16 cellular contexts compared by ENCODE assay signal in the genomic region with DNA sequence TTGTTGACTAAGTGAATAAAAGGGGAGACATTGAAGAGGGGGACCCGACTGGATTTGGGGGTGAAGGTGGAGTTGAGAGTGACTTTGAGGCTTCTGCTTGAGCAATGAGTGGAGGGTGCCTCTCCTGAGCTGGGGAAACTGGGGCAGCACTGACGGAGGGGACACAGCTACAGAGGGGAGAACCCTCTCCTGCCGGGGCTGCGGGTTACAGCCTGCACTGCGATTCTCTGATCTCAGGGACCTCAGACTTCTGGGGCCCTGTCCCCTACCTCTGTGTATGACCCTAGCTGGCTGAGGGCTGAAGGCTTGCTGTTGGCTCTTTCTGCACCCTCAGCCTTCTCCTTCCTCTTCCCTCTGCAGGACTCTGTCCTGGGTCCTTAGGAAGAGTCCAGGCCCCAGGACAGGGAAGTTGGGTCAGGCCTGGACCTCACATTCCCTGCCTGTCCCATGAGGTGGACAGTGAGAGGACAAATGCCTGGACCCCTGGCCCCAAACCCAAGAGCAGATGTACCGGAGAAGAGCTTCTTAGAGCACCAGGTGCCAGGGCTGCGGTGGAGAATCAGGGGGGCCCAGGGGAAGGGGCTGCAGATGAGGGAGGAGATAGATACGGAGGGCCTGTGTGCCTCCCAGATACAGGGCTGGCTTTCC. TPM values are rescaled to one million over a fixed set of nuclear protein-coding genes. Genes with fewer than 3 reads are reported as not detected.
DNase-seq lines count a peak whose midpoint lies in the region; ATAC-seq and TF ChIP-seq lines count a peak whose summit lies in the region.
"Had no signal": no experiment of that assay in that cellular context is flagged by ENCODE, and none has a peak within 500 bp of the region (broad histone marks: within the 10 kb centered on the region; RNA-seq: fewer than 3 reads in every experiment).

No MANE protein-coding gene starts in this region.

- TF ChIP-seq CTCF in Caco-2 (IDR thresholded peaks at IDR 0.05; ENCODE audit: insufficient read depth in 1 of 2, low read depth in 1 of 2, low read length in 1 of 2, severe bottlenecking in 1 of 2, unreplicated experiment in 1 of 2) (no peak), glutamatergic neuron (IDR thresholded peaks at IDR 0.05; ENCODE audit: partially characterized antibody, unreplicated experiment) (no peak), progenitor cell of endocrine pancreas (IDR thresholded peaks at IDR 0.05; ENCODE audit: unreplicated experiment) (no peak)

- peak overlapping the region; percentile 60 for H3K27ac Mint-ChIP-seq in activated CD4-positive, alpha-beta T cell treated with anti-CD3 and anti-CD28 coated beads, Interleukin-2, amount 10 ng/mL, durations not matched to agents 7 days and 5 days
- H3K27ac Mint-ChIP-seq in activated CD4-positive, alpha-beta T cell treated with anti-CD3 and anti-CD28 coated beads for 36 hours: no peak overlapping the region
- H3K27ac Mint-ChIP-seq in Caco-2 (ENCODE audit: unreplicated experiment) (peak overlapping the region; percentile 2), glutamatergic neuron (ENCODE audit: unreplicated experiment) (peak overlapping the region; percentile 52), progenitor cell of endocrine pancreas (peak overlapping the region; percentile 59)
- H3K27ac Mint-ChIP-seq: neural progenitor cell had no signal

- no peak overlapping the region for H3K23ac ChIP-seq in mesenchymal stem cell (ENCODE audit: low read length in 2 of 2)

- ATAC-seq in activated CD4-positive, alpha-beta T cell treated with anti-CD3 and anti-CD28 coated beads for 36 hours: no peak
- ATAC-seq in left colon: no peak
- ATAC-seq: Right ventricle myocardium inferior had no signal

- H4K91ac ChIP-seq in mesenchymal stem cell (ENCODE audit: low read length): no peak overlapping the region

- H3K4me1 ChIP-seq in Caco-2 (peaks cover 13% of the 10 kb centered on the region), mesenchymal stem cell (ENCODE audit: control insufficient read depth, insufficient read depth, low read depth, low read length) (no peaks in the 10 kb centered on the region)
- H3K4me1 ChIP-seq: neural progenitor cell had no signal

- no TSS peak for BruUV-seq in Caco-2 (replicated peaks; lab: Mats Ljungman, UMichigan)

- H2BK15ac ChIP-seq in mesenchymal stem cell (ENCODE audit: low read depth, poor library complexity, severe bottlenecking): no peak overlapping the region

- 78% methylated on average over 8 of the region's 8 CpGs for WGBS in mesenchymal stem cell

- H2AFZ ChIP-seq in mesenchymal stem cell (ENCODE audit: low read depth, low read length): no peak overlapping the region
- H2AFZ ChIP-seq: neural progenitor cell, PC-9 had no signal

- intact Hi-C loops in activated CD4-positive, alpha-beta T cell treated with anti-CD3 and anti-CD28 coated beads for 36 hours (cut with DNase I, micrococcal nuclease): loop anchor here (1.0 to 10.0 kb wide), 4 partner anchors 13 to 392 kb away; a partner anchor contains a TSS
- intact Hi-C loops in Caco-2 (cut with micrococcal nuclease; ENCODE audit: unreplicated experiment) (loop anchor here (5.0 to 10.0 kb wide), 3 partner anchors 67 to 365 kb away; a partner anchor contains a TSS), left colon (cut with DNase I, micrococcal nuclease) (loop anchor here (5.0 kb wide), 4 partner anchors 137 to 392 kb away; no protein-coding TSS in a partner anchor)

- H3K36me3 ChIP-seq in Caco-2 (ENCODE audit: control insufficient read depth, insufficient read depth, low read length): no peaks in the 10 kb centered on the region
- no peaks in the 10 kb centered on the region for H3K36me3 ChIP-seq in mesenchymal stem cell (ENCODE audit: control insufficient read depth in 1 of 2, insufficient read depth in 2 of 2, low read depth in 1 of 2, low read length in 2 of 2)
- H3K36me3 ChIP-seq: brain microvascular endothelial cell, neural progenitor cell had no signal

- no peak for DNase-seq in activated CD4-positive, alpha-beta T cell treated with anti-CD3 and anti-CD28 coated beads, Interleukin-2, amount 10 ng/mL, durations not matched to agents 7 days and 5 days
- no peak for DNase-seq in activated CD4-positive, alpha-beta T cell treated with anti-CD3 and anti-CD28 coated beads for 36 hours
- DNase-seq in Caco-2: no peak
- DNase-seq in glutamatergic neuron: no peak
- no peak for DNase-seq in progenitor cell of endocrine pancreas (ENCODE audit: low spot score, unreplicated experiment)
- no peak for DNase-seq in NCI-H2081 (lab: John Stamatoyannopoulos, UW)
- no peak for DNase-seq in left colon
- DNase-seq in mesenchymal stem cell: no peak
- DNase-seq: activated gamma-delta T cell had no signal

- no peaks in the 10 kb centered on the region for H3K79me1 ChIP-seq in mesenchymal stem cell (replicated peaks; ENCODE audit: low read length, poor library complexity, severe bottlenecking)

- H4K8ac ChIP-seq in mesenchymal stem cell (ENCODE audit: low read length): no peak overlapping the region

- no peak overlapping the region for H2BK5ac ChIP-seq in mesenchymal stem cell (ENCODE audit: low read depth, low read length, poor library complexity, severe bottlenecking)

- H3K4me1 Mint-ChIP-seq in activated CD4-positive, alpha-beta T cell treated with anti-CD3 and anti-CD28 coated beads, Interleukin-2, amount 10 ng/mL, durations not matched to agents 7 days and 5 days: peaks cover 8% of the 10 kb centered on the region
- no peaks in the 10 kb centered on the region for H3K4me1 Mint-ChIP-seq in activated CD4-positive, alpha-beta T cell treated with anti-CD3 and anti-CD28 coated beads for 36 hours
- H3K4me1 Mint-ChIP-seq in Caco-2 (ENCODE audit: low read depth, unreplicated experiment) (peaks cover 7% of the 10 kb centered on the region), glutamatergic neuron (ENCODE audit: low read depth, unreplicated experiment) (peaks cover 33% of the 10 kb centered on the region), progenitor cell of endocrine pancreas (ENCODE audit: low read depth) (peaks cover 6% of the 10 kb centered on the region)

- H3K9me3 Mint-ChIP-seq in activated CD4-positive, alpha-beta T cell treated with anti-CD3 and anti-CD28 coated beads, Interleukin-2, amount 10 ng/mL, durations not matched to agents 7 days and 5 days: no peaks in the 10 kb centered on the region
- H3K9me3 Mint-ChIP-seq in activated CD4-positive, alpha-beta T cell treated with anti-CD3 and anti-CD28 coated beads for 36 hours (ENCODE audit: low read depth): no peaks in the 10 kb centered on the region
- H3K9me3 Mint-ChIP-seq in Caco-2 (ENCODE audit: unreplicated experiment) (peaks cover 11% of the 10 kb centered on the region), glutamatergic neuron (ENCODE audit: unreplicated experiment) (peaks cover 13% of the 10 kb centered on the region), progenitor cell of endocrine pancreas (ENCODE audit: low read depth) (no peaks in the 10 kb centered on the region)
- H3K9me3 Mint-ChIP-seq: neural progenitor cell had no signal

- no peak overlapping the region for H3K9ac ChIP-seq in mesenchymal stem cell (ENCODE audit: low read length)
- H3K9ac ChIP-seq: neural progenitor cell had no signal

- H3K27me3 ChIP-seq in Caco-2 (replicated peaks; ENCODE audit: control insufficient read depth, insufficient read depth, low read length): no peaks in the 10 kb centered on the region
- peaks cover 0 to 8% of the 10 kb centered on the region in 2 experiments for H3K27me3 ChIP-seq in mesenchymal stem cell (ENCODE audit: control insufficient read depth in 1 of 2, insufficient read depth in 1 of 2, low read length in 2 of 2)
- H3K27me3 ChIP-seq: brain microvascular endothelial cell, neural progenitor cell had no signal

- no peak overlapping the region for H2BK120ac ChIP-seq in mesenchymal stem cell (ENCODE audit: low read depth, low read length)

- no peak overlapping the region for H3K4me2 ChIP-seq in mesenchymal stem cell (ENCODE audit: low read length, poor library complexity, severe bottlenecking)
- H3K4me2 ChIP-seq: neural progenitor cell, PC-9 had no signal

- H3K9me3 ChIP-seq in Caco-2: no peaks in the 10 kb centered on the region
- H3K9me3 ChIP-seq in mesenchymal stem cell (ENCODE audit: control insufficient read depth, low read length): peaks cover 4% of the 10 kb centered on the region

- H3K4me3 Mint-ChIP-seq in activated CD4-positive, alpha-beta T cell treated with anti-CD3 and anti-CD28 coated beads, Interleukin-2, amount 10 ng/mL, durations not matched to agents 7 days and 5 days: no peak overlapping the region
- H3K4me3 Mint-ChIP-seq in activated CD4-positive, alpha-beta T cell treated with anti-CD3 and anti-CD28 coated beads for 36 hours: no peak overlapping the region
- H3K4me3 Mint-ChIP-seq in Caco-2 (ENCODE audit: unreplicated experiment) (no peak overlapping the region), glutamatergic neuron (ENCODE audit: unreplicated experiment) (no peak overlapping the region), progenitor cell of endocrine pancreas (ENCODE audit: low read depth) (no peak overlapping the region)
- H3K4me3 Mint-ChIP-seq: neural progenitor cell had no signal

- no peak overlapping the region for H3K27ac ChIP-seq in mesenchymal stem cell (ENCODE audit: low read length, poor library complexity, severe bottlenecking)
- H3K27ac ChIP-seq: brain microvascular endothelial cell, neural progenitor cell, PC-9 had no signal

- no peaks in the 10 kb centered on the region for H3K36me3 Mint-ChIP-seq in activated CD4-positive, alpha-beta T cell treated with anti-CD3 and anti-CD28 coated beads, Interleukin-2, amount 10 ng/mL, durations not matched to agents 7 days and 5 days (ENCODE audit: low read depth)
- no peaks in the 10 kb centered on the region for H3K36me3 Mint-ChIP-seq in activated CD4-positive, alpha-beta T cell treated with anti-CD3 and anti-CD28 coated beads for 36 hours (ENCODE audit: low read depth)
- H3K36me3 Mint-ChIP-seq in Caco-2 (ENCODE audit: insufficient read depth, unreplicated experiment) (peaks cover 11% of the 10 kb centered on the region), glutamatergic neuron (ENCODE audit: unreplicated experiment) (peaks cover 5% of the 10 kb centered on the region), progenitor cell of endocrine pancreas (ENCODE audit: insufficient read depth) (no peaks in the 10 kb centered on the region)
- H3K36me3 Mint-ChIP-seq: neural progenitor cell had no signal

- peaks cover 3% of the 10 kb centered on the region for H3K27me3 Mint-ChIP-seq in activated CD4-positive, alpha-beta T cell treated with anti-CD3 and anti-CD28 coated beads, Interleukin-2, amount 10 ng/mL, durations not matched to agents 7 days and 5 days
- H3K27me3 Mint-ChIP-seq in activated CD4-positive, alpha-beta T cell treated with anti-CD3 and anti-CD28 coated beads for 36 hours: peaks cover 5% of the 10 kb centered on the region
- H3K27me3 Mint-ChIP-seq in Caco-2 (ENCODE audit: insufficient read depth, unreplicated experiment) (no peaks in the 10 kb centered on the region), glutamatergic neuron (ENCODE audit: unreplicated experiment) (peaks cover 12% of the 10 kb centered on the region), progenitor cell of endocrine pancreas (peaks cover 4% of the 10 kb centered on the region)

- H2BK12ac ChIP-seq in mesenchymal stem cell (ENCODE audit: low read length in 2 of 2): no peak overlapping the region

- POLR2A ChIA-PET in activated CD4-positive, alpha-beta T cell treated with anti-CD3 and anti-CD28 coated beads, Interleukin-2, amount 10 ng/mL, durations not matched to agents 7 days and 5 days (lab: Charles Lee): no interaction called here
- POLR2A ChIA-PET in activated CD4-positive, alpha-beta T cell treated with anti-CD3 and anti-CD28 coated beads for 36 hours (lab: Charles Lee): no interaction called here
- POLR2A ChIA-PET in Caco-2 (lab: Charles Lee): no interaction called here

- H3K14ac ChIP-seq in mesenchymal stem cell (ENCODE audit: low read length in 2 of 2): no peak overlapping the region

- H2AK5ac ChIP-seq in mesenchymal stem cell (ENCODE audit: low read length, severe bottlenecking): no peak overlapping the region

- CTCF ChIA-PET in activated CD4-positive, alpha-beta T cell treated with anti-CD3 and anti-CD28 coated beads, Interleukin-2, amount 10 ng/mL, durations not matched to agents 7 days and 5 days (lab: Charles Lee): interaction anchor here (1.8 kb wide), 1 partner anchor 14 kb away, joined by 4 read pairs; a partner anchor contains a TSS
- CTCF ChIA-PET in activated CD4-positive, alpha-beta T cell treated with anti-CD3 and anti-CD28 coated beads for 36 hours (lab: Charles Lee): interaction anchor here (0.6 to 9.3 kb wide), 4 partner anchors 14 to 137 kb away, joined by 3 to 164 read pairs (median 8); no protein-coding TSS in a partner anchor
- CTCF ChIA-PET in Caco-2 (lab: Charles Lee): interaction anchor here (5.8 kb wide), 1 partner anchor 136 kb away, joined by 31 read pairs; no protein-coding TSS in a partner anchor

- H3K4ac ChIP-seq in mesenchymal stem cell (ENCODE audit: low read depth in 1 of 2, low read length in 2 of 2): no peak overlapping the region

- H3K4me3 ChIP-seq in Caco-2 (ENCODE audit: low read depth, low read length) (no peak overlapping the region), mesenchymal stem cell (ENCODE audit: insufficient read depth in 1 of 2, low read depth in 1 of 2, low read length in 2 of 2) (no peak overlapping the region)
- H3K4me3 ChIP-seq: neural progenitor cell, PC-9 had no signal

- no peak overlapping the region for H3K18ac ChIP-seq in mesenchymal stem cell (ENCODE audit: low read depth in 1 of 2, low read length in 2 of 2)

RNA-seq across cellular contexts. Expression of a gene that starts 13.7 kb away (rescaled TPM):
- 10 to 100 TPM; 27.6 to 30.2 TPM for total RNA-seq in activated CD4-positive, alpha-beta T cell treated with anti-CD3 and anti-CD28 coated beads, Interleukin-2, amount 10 ng/mL, durations not matched to agents 7 days and 5 days
- 10 to 100 TPM; 15.5 TPM for total RNA-seq in activated CD4-positive, alpha-beta T cell treated with anti-CD3 and anti-CD28 coated beads for 36 hours
- total RNA-seq in Caco-2 (2022): 13.8 and 18.4 TPM in 2 replicates
- 152 TPM for total RNA-seq in glutamatergic neuron (ENCODE audit: unreplicated experiment)
- 17.4 and 17.9 TPM in 2 replicates for total RNA-seq in progenitor cell of endocrine pancreas
- total RNA-seq in left colon: 10 to 100 TPM in 1 of 2 donors, 1 to 10 TPM in 1; 7.4 to 11.5 TPM
- polyA plus RNA-seq in mesenchymal stem cell (2013, experiment 1 of 2): 2.1 TPM
- 2.0 TPM for polyA plus RNA-seq in mesenchymal stem cell (2013, experiment 2 of 2)

RNA-seq across cellular contexts. Expression of a gene that starts 51.5 kb away (rescaled TPM):
- not detected for total RNA-seq in activated CD4-positive, alpha-beta T cell treated with anti-CD3 and anti-CD28 coated beads, Interleukin-2, amount 10 ng/mL, durations not matched to agents 7 days and 5 days
- not detected for total RNA-seq in activated CD4-positive, alpha-beta T cell treated with anti-CD3 and anti-CD28 coated beads for 36 hours
- total RNA-seq in Caco-2 (2022) (0.50 and 0.56 TPM in 2 replicates), glutamatergic neuron (ENCODE audit: unreplicated experiment) (not detected), progenitor cell of endocrine pancreas (0.38 and 0.44 TPM in 2 replicates), left colon (10 to 100 TPM; 22.1 to 22.8 TPM)
- polyA plus RNA-seq in mesenchymal stem cell (2013, experiment 1 of 2): not detected
- polyA plus RNA-seq in mesenchymal stem cell (2013, experiment 2 of 2): not detected
- total RNA-seq: glomerular endothelial cell, IMR-90, mononuclear cell had no signal
- polyA plus RNA-seq: IMR-90 had no signal

Comparison
In these comparisons a context has a peak if more than half of its experiments do, and no peak if none do; other contexts are left out.
1. RNA of a gene that starts 51.5 kb away (total RNA-seq): 22.1 to 22.8 TPM in left colon; 0.50 to 0.56 TPM in Caco-2, 0.38 to 0.44 TPM in progenitor cell of endocrine pancreas, not detected in glutamatergic neuron (single experiment), not detected in activated CD4-positive, alpha-beta T cell treated with anti-CD3 and anti-CD28 coated beads, Interleukin-2, amount 10 ng/mL, durations not matched to agents 7 days and 5 days and not detected in activated CD4-positive, alpha-beta T cell treated with anti-CD3 and anti-CD28 coated beads for 36 hours; every median in the first group is over 10 times any median in the second.